Comparison of ENCODE assay signal across 17 cellular contexts in genomic region chr1:67564193-67564592, GRCh38.
A peak's percentile ranks its signal among the peaks of the same experiment; 100 is the strongest.
DNase-seq lines count a peak whose midpoint lies in the region; ATAC-seq, FAIRE-seq and TF ChIP-seq lines count a peak whose summit lies in the region.
"Had no signal": no experiment of that assay in that cellular context is flagged by ENCODE, and none has a peak within 500 bp of the region (broad histone marks: within the 10 kb centered on the region; RNA-seq: fewer than 3 reads in every experiment).

No MANE protein-coding gene starts in this region.

- CTCF ChIA-PET in GM12878 (lab: Yijun Ruan, JAX) = interaction anchor here (0.7 to 11.5 kb wide), 3 partner anchors 9 to 201 kb away, joined by 3 to 227 read pairs (median 4); no protein-coding TSS in a partner anchor

- TF ChIP-seq EP300 in GM12878 (IDR thresholded peaks at IDR 0.05; ENCODE audit: borderline replicate concordance in 1 of 2, control insufficient read depth in 1 of 2, low read depth in 2 of 2, low read length in 2 of 2) = no peak

- no peak for TF ChIP-seq RAD21 in GM12878 (IDR thresholded peaks at IDR 0.05; ENCODE audit: insufficient read depth, low read depth, low read length)

- H3K36me3 ChIP-seq in GM12878 (ENCODE audit: control insufficient read depth in 2 of 2, insufficient read depth in 2 of 2, low read length in 1 of 2) (no peaks in the 10 kb centered on the region), kidney (ENCODE audit: control insufficient read depth in 1 of 2, insufficient read depth in 2 of 2, low read length in 2 of 2) (no peaks in the 10 kb centered on the region), stomach smooth muscle (ENCODE audit: control insufficient read depth in 2 of 2, insufficient read depth in 2 of 2, low read length in 2 of 2) (no peaks in the 10 kb centered on the region)

- FAIRE-seq in GM12878 (lab: Jason Lieb, UNC) (no peak), kidney (lab: Jason Lieb, UNC) (no peak)

- no peaks in the 10 kb centered on the region for H3K27me3 ChIP-seq in GM12878 (replicated peaks in 1 of 2; ENCODE audit: control insufficient read depth in 2 of 2, insufficient read depth in 2 of 2, low read length in 1 of 2)
- no peaks in the 10 kb centered on the region for H3K27me3 ChIP-seq in stomach smooth muscle (ENCODE audit: control insufficient read depth in 1 of 2, insufficient read depth in 2 of 2, low read length in 2 of 2)

- no peak for TF ChIP-seq POLR2A in GM12878 (IDR thresholded peaks at IDR 0.05; ENCODE audit: low read depth, low read length)

- in situ Hi-C loops in GM12878 (cut with MboI) = no loop called here

- no peak for DNase-seq in GM12878 (ENCODE audit: low read depth, low spot score)
- no peak for DNase-seq in kidney
- DNase-seq in NCI-H2227 treated with DMSO at 0.1 percent for 48 hours (lab: John Stamatoyannopoulos, UW) = no peak
- no peak for DNase-seq in stimulated activated CD4-positive, alpha-beta T cell treated with anti-CD3 and anti-CD28 coated beads, Interleukin-15, amount 100 ng/mL, for 24 hours
- DNase-seq: activated CD8-positive, alpha-beta T cell treated with anti-CD3 and anti-CD28 coated beads for 36 hours; activated naive CD4-positive, alpha-beta T cell; central memory CD4-positive, alpha-beta T cell; NCI-H1092 treated with DMSO at 0.1 percent for 48 hours; NCI-H446; nucleus accumbens; RPMI8226; T-helper 9 cell had no signal

- POLR2A ChIA-PET in GM12878 (lab: Charles Lee) = no interaction called here

- H2AFZ ChIP-seq in GM12878 (ENCODE audit: control insufficient read depth, low read depth, low read length) = no peak overlapping the region; the same call in 1 of the 2 replicates

- no peak overlapping the region for H3K4me2 ChIP-seq in GM12878 (ENCODE audit: control insufficient read depth, insufficient read depth)

- RAD21 ChIA-PET in GM12878 (lab: Charles Lee; ENCODE audit: unreplicated experiment) = interaction anchor here (6.1 kb wide), 1 partner anchor 197 kb away, joined by 86 read pairs; no protein-coding TSS in a partner anchor

- WGBS in GM12878 (ENCODE audit: insufficient coverage, insufficient replicate concordance, low lambda C conversion rate, missing lambda C conversion rate) = 25% methylated on average over 8 of the region's 8 CpGs

- peak; percentile 36 for ATAC-seq in GM18498 (IDR thresholded peaks at IDR 0.05; ENCODE audit: unreplicated experiment)
- ATAC-seq in GM12878 = peak; percentile 17; the same call in 1 of the 3 replicates
- ATAC-seq in HG03025 (IDR thresholded peaks at IDR 0.05; ENCODE audit: low FRiP score, unreplicated experiment) = no peak
- no peak for ATAC-seq in GM21447 (IDR thresholded peaks at IDR 0.05; ENCODE audit: unreplicated experiment)
- ATAC-seq: activated CD8-positive, alpha-beta T cell treated with anti-CD3 and anti-CD28 coated beads for 36 hours; esophagus mucosa had no signal

- H3K9me3 ChIP-seq in GM12878 (replicated peaks; ENCODE audit: control insufficient read depth, insufficient read depth, low read length) (no peaks in the 10 kb centered on the region; the same call in 2 of the 3 replicates), kidney (ENCODE audit: control insufficient read depth in 1 of 2, low read length in 2 of 2) (no peaks in the 10 kb centered on the region), stomach smooth muscle (ENCODE audit: control insufficient read depth in 2 of 2, low read length in 2 of 2) (no peaks in the 10 kb centered on the region)

- TF ChIP-seq CTCF in GM12878 (IDR thresholded peaks at IDR 0.05 in 2 of 3, conservative IDR thresholded peaks at IDR 0.05 in 1 of 3; ENCODE audit: control insufficient read depth in 2 of 3, extremely low read depth in 1 of 3, insufficient read depth in 1 of 3, low read depth in 3 of 3, low read length in 3 of 3) (no peak), kidney (IDR thresholded peaks at IDR 0.05; ENCODE audit: borderline replicate concordance, extremely low read depth, insufficient read depth) (no peak)

- H3K9ac ChIP-seq in GM12878 (ENCODE audit: control insufficient read depth, insufficient read depth, low read length) = no peak overlapping the region
- H3K9ac ChIP-seq in kidney (ENCODE audit: low read length in 2 of 2) = no peak overlapping the region
- H3K9ac ChIP-seq in stomach smooth muscle (ENCODE audit: low read length in 2 of 2) = no peak overlapping the region

- SMC1A ChIA-PET in GM12878 (lab: Charles Lee; ENCODE audit: uncharacterized antibody, unreplicated experiment) = interaction anchor here (0.6 to 11.5 kb wide), 4 partner anchors 29 to 194 kb away, joined by 3 to 205 read pairs (median 4); no protein-coding TSS in a partner anchor

- H3K27ac ChIP-seq in GM12878 (ENCODE audit: control insufficient read depth, insufficient read depth) = no peak overlapping the region
- peak overlapping the region; percentile 60 to 92 for H3K27ac ChIP-seq in kidney (ENCODE audit: low read depth in 2 of 2, low read length in 2 of 2)
- H3K27ac ChIP-seq in stomach smooth muscle (ENCODE audit: low read length) = peak overlapping the region; percentile 18

- H3K4me3 ChIP-seq in GM12878 (no peak overlapping the region), kidney (ENCODE audit: low read length in 2 of 2) (no peak overlapping the region), stomach smooth muscle (ENCODE audit: low read length in 2 of 2) (no peak overlapping the region)

- H3K4me1 ChIP-seq in GM12878 (ENCODE audit: control insufficient read depth, insufficient read depth, low read length) = no peaks in the 10 kb centered on the region; the same call in 1 of the 2 replicates
- peaks cover 6 to 11% of the 10 kb centered on the region in 2 donors for H3K4me1 ChIP-seq in kidney (ENCODE audit: control insufficient read depth in 1 of 2, insufficient read depth in 1 of 2, low read depth in 1 of 2, low read length in 2 of 2)
- H3K4me1 ChIP-seq in stomach smooth muscle (ENCODE audit: control insufficient read depth, insufficient read depth, low read length) = peaks cover 9% of the 10 kb centered on the region

- no peaks in the 10 kb centered on the region for H3K79me2 ChIP-seq in GM12878 (ENCODE audit: control insufficient read depth, insufficient read depth, low read length)

- BruUV-seq in GM12878 (replicated peaks; lab: Mats Ljungman, UMichigan) = no TSS peak

- intact Hi-C loops in GM12878 (cut with micrococcal nuclease; ENCODE audit: unreplicated experiment) = no loop called here
- intact Hi-C loops in kidney (cut with DNase I) = no loop called here

- no peaks in the 10 kb centered on the region for H4K20me1 ChIP-seq in GM12878 (ENCODE audit: control insufficient read depth, insufficient read depth)

TF ChIP-seq in GM12878, 131 proteins besides CTCF, POLR2A, EP300 and RAD21:
- TF ChIP-seq SMAD5 (IDR thresholded peaks at IDR 0.05; ENCODE audit: low read depth) (no peak), IKZF1 (conservative IDR thresholded peaks at IDR 0.05) (peak; percentile 27; the same call in 1 of the 2 replicates), BHLHE40 (IDR thresholded peaks at IDR 0.05; ENCODE audit: borderline replicate concordance in 1 of 2, low read depth in 2 of 2, low read length in 1 of 2) (0 out of 4 replicates have a peak, but pooled peaks of 1 of the 2 experiments have one; percentile 19)

Comparison
In these comparisons a context has a peak if more than half of its experiments do, and no peak if none do; other contexts are left out.
1. ATAC-seq: peak in GM18498 (single experiment) and GM12878 (single experiment); none in HG03025 (single experiment) and GM21447 (single experiment).